ENCODE assay signal across 7 cellular contexts in the genomic region with DNA sequence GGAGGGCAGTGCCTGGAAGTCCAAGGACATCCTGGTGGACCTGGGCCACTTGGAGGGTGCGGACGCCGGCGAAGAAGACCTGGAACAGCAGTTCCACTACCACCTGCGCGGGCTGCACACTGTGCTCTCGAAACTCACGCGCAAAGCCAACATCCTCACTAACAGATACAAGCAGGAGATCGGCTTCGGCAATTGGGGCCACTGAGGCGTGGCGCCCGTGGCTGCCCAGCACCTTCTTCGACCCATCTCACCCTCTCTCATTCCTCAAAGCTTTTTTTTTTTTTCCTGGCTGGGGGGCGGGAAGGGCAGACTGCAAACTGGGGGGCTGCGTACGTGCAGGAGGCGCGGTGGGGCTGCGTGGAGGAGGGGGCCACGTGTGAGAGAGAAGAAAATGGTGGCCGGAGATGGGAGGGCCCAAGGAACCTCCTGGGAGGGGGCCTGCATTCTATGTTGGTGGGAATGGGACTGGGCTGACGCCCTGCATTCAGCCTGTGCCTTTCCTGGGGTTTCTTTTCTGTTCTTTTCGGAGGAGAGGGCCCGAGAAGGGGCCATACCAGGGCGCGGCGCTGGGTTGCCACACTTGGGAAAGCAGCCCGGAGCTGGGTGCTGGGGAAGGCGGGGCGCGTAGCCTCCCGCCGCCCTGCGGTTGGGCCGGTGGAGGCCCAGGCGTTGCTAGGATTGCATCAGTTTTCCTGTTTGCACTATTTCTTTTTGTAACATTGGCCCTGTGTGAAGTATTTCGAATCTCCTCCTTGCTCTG. TPM values are rescaled to one million over a fixed set of nuclear protein-coding genes. Genes with fewer than 3 reads are reported as not detected.
DNase-seq lines count a peak whose midpoint lies in the region; ATAC-seq and TF ChIP-seq lines count a peak whose summit lies in the region.

No MANE protein-coding gene starts in this region.

- H3K27ac ChIP-seq in KOPT-K1 (ENCODE audit: low read depth, low read length, poor library complexity, severe bottlenecking): peak overlapping the region; percentile 98
- H3K27ac ChIP-seq in adipose tissue (ENCODE audit: low read depth, low read length): peak overlapping the region; percentile 75

- no peak for TF ChIP-seq POLR2A in GM18505 (IDR thresholded peaks at IDR 0.05; ENCODE audit: borderline replicate concordance, extremely low read depth, insufficient read depth, insufficient read length)

- intact Hi-C loops in left cardiac atrium (cut with DNase I) (loop anchor here in 1 of 2 donors (5.0 kb wide), 1 partner anchor 177 kb away; no protein-coding TSS in a partner anchor), posterior vena cava (cut with DNase I) (loop anchor here in 1 of 2 donors (10.0 kb wide), 2 partner anchors 59 to 129 kb away; no protein-coding TSS in a partner anchor)

- 1 to 29% (median 6%) methylated on average over 20 to 39 of the region's 39 CpGs for WGBS in adipose tissue, 3 donors

- peak; percentile 27 for ATAC-seq in GM18505 (IDR thresholded peaks at IDR 0.05; ENCODE audit: unreplicated experiment)
- ATAC-seq in left cardiac atrium: peak; percentile 31 to 59
- ATAC-seq in GM21367 (IDR thresholded peaks at IDR 0.05; ENCODE audit: unreplicated experiment): no peak

- peaks cover 9% of the 10 kb centered on the region; the same call in 1 of the 2 replicates for H3K36me3 ChIP-seq in KOPT-K1 (ENCODE audit: insufficient read depth, low read length)

- H3K9me3 ChIP-seq in KOPT-K1 (ENCODE audit: insufficient read depth, low read length, poor library complexity, severe bottlenecking): no peaks in the 10 kb centered on the region

- DNase-seq in SKM-1 (lab: John Stamatoyannopoulos, UW; ENCODE audit: unreplicated experiment) (peak; percentile 48), left cardiac atrium (peak; percentile 74), posterior vena cava (ENCODE audit: low spot score) (peak; percentile 91)

RNA-seq across cellular contexts. Expression of a gene that starts 4.2 kb away (rescaled TPM):
- 100 to 1,000 TPM in 1 of 3 donors, 10 to 100 TPM in 2; 63.9 to 152 (median 93.4) TPM for polyA plus RNA-seq in adipose tissue
- total RNA-seq in left cardiac atrium (10 to 100 TPM; 30.8 to 34.4 TPM), posterior vena cava (10 to 100 TPM; 36.7 to 41.7 TPM)
